In the genomic region with DNA sequence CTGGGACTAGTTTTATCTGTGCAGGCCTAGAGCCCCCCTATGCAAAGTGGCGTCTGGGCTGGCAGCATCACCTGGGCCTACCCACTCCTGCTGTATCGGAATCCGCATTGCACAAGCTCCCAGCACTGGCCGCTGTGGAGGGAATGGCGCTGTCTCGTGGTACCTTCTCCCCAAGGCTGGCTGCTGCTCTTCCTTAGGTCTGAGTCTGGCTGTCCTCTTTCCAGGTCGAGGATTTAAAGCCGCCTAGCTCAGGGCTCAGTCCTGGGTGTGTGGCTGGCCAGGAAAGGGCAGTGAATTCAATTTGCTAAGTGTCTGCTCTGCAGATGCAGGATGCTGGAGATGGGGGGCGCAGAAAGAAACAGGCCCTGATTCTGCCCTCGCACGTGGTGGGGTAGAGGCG, we compare ENCODE assay signal across 27 cellular contexts.
"Had no signal": no experiment of that assay in that cellular context is flagged by ENCODE, and none has a peak within 500 bp of the region (broad histone marks: within the 10 kb centered on the region; RNA-seq: fewer than 3 reads in every experiment).

No MANE protein-coding gene starts in this region.

- H3K4me3 ChIP-seq: adrenal gland, breast epithelium, Peyer's patch, SJCRH30 had no signal

- ATAC-seq: activated CD4-positive, alpha-beta T cell treated with anti-CD3 and anti-CD28 coated beads for 36 hours had no signal

- H3K4me1 Mint-ChIP-seq: activated CD4-positive, alpha-beta memory T cell treated with anti-CD3 and anti-CD28 coated beads, Interleukin-2, amount 10 ng/mL, durations not matched to agents 7 days and 5 days; activated CD4-positive, alpha-beta T cell treated with anti-CD3 and anti-CD28 coated beads for 36 hours had no signal

- H3K27ac Mint-ChIP-seq: activated CD4-positive, alpha-beta memory T cell treated with anti-CD3 and anti-CD28 coated beads, Interleukin-2, amount 10 ng/mL, durations not matched to agents 7 days and 5 days; activated CD4-positive, alpha-beta T cell treated with anti-CD3 and anti-CD28 coated beads for 36 hours; activated naive CD8-positive, alpha-beta T cell treated with anti-CD3 and anti-CD28 coated beads, Interleukin-2, amount 10 ng/mL, durations not matched to agents 7 days and 5 days had no signal

- H3K36me3 ChIP-seq: adrenal gland, breast epithelium, Peyer's patch, SJCRH30 had no signal

- H3K9me2 ChIP-seq: SK-N-SH had no signal

- H3K9me3 ChIP-seq: adrenal gland, SJCRH30 had no signal

- DNase-seq: activated CD4-positive, alpha-beta memory T cell treated with anti-CD3 and anti-CD28 coated beads, Interleukin-2, amount 10 ng/mL, durations not matched to agents 7 days and 5 days; activated CD4-positive, alpha-beta T cell treated with anti-CD3 and anti-CD28 coated beads for 36 hours; activated CD4-positive, alpha-beta T cell treated with anti-CD3 and anti-CD28 coated beads, Interleukin-2, amount 50 U/mL, for 1 hour; activated CD8-positive, alpha-beta memory T cell treated with anti-CD3 and anti-CD28 coated beads, Interleukin-2, amount 50 U/mL, for 48 hours; activated naive CD4-positive, alpha-beta T cell treated with anti-CD3 and anti-CD28 coated beads, Interleukin-2, amount 50 U/mL, for 16 hours; activated naive CD8-positive, alpha-beta T cell treated with anti-CD3 and anti-CD28 coated beads, Interleukin-2, amount 10 ng/mL, durations not matched to agents 7 days and 5 days; activated T-cell treated with anti-CD3 and anti-CD28 coated beads, Interleukin-2, amount 50 U/mL, for 1 hour; anterior cingulate cortex; central memory CD4-positive, alpha-beta T cell; NCI-H1092; NCI-H1436; NCI-H1694 treated with DMSO at 0.1 percent for 48 hours; NCI-H2029 treated with DMSO at 0.1 percent for 48 hours; NCI-H345; NCI-H510A treated with DMSO at 0.1 percent for 48 hours; NCI-H69; NK-92 treated with Interleukin-12 subunit alpha and Interleukin-12 subunit beta, amount 100 ng/mL, for 24 hours; Peyer's patch; Right ventricle myocardium superior; SJCRH30; SK-N-SH; T-helper 1 cell had no signal

- H3K27ac ChIP-seq: adrenal gland, breast epithelium, KMS-11, Peyer's patch, RWPE1, SJCRH30, VCaP had no signal

- H3K27me3 Mint-ChIP-seq: activated CD4-positive, alpha-beta memory T cell treated with anti-CD3 and anti-CD28 coated beads, Interleukin-2, amount 10 ng/mL, durations not matched to agents 7 days and 5 days; activated CD4-positive, alpha-beta T cell treated with anti-CD3 and anti-CD28 coated beads for 36 hours; activated naive CD8-positive, alpha-beta T cell treated with anti-CD3 and anti-CD28 coated beads, Interleukin-2, amount 10 ng/mL, durations not matched to agents 7 days and 5 days had no signal

- H3K4me3 Mint-ChIP-seq: activated CD4-positive, alpha-beta memory T cell treated with anti-CD3 and anti-CD28 coated beads, Interleukin-2, amount 10 ng/mL, durations not matched to agents 7 days and 5 days; activated CD4-positive, alpha-beta T cell treated with anti-CD3 and anti-CD28 coated beads for 36 hours; activated naive CD8-positive, alpha-beta T cell treated with anti-CD3 and anti-CD28 coated beads, Interleukin-2, amount 10 ng/mL, durations not matched to agents 7 days and 5 days had no signal

- H3K4me1 ChIP-seq: adrenal gland, breast epithelium, Peyer's patch, SJCRH30 had no signal

- H3K27me3 ChIP-seq: adrenal gland, breast epithelium, Peyer's patch, SJCRH30 had no signal

- H3K4me2 ChIP-seq: KMS-11, SK-N-SH had no signal
